In genomic region chr15:78675617-78676360, GRCh38 we compare ENCODE assay signal across 18 cellular contexts. TPM values are rescaled to one million over a fixed set of nuclear protein-coding genes. Genes with fewer than 3 reads are reported as not detected.
A peak's percentile ranks its signal among the peaks of the same experiment; 100 is the strongest.
DNase-seq lines count a peak whose midpoint lies in the region; ATAC-seq and TF ChIP-seq lines count a peak whose summit lies in the region.
"Had no signal": no experiment of that assay in that cellular context is flagged by ENCODE, and none has a peak within 500 bp of the region (broad histone marks: within the 10 kb centered on the region; RNA-seq: fewer than 3 reads in every experiment).

No MANE protein-coding gene starts in this region.

- no peak overlapping the region for H3K18ac ChIP-seq in neuronal stem cell (ENCODE audit: low read length)

- H2BK5ac ChIP-seq in neuronal stem cell (ENCODE audit: low read length), result no peak overlapping the region

- no peak overlapping the region for H2BK12ac ChIP-seq in neuronal stem cell (ENCODE audit: low read length)

- no peaks in the 10 kb centered on the region for H3K27me3 Mint-ChIP-seq in chondrocyte (ENCODE audit: low read depth)
- peaks cover 8% of the 10 kb centered on the region for H3K27me3 Mint-ChIP-seq in type B pancreatic cell

- H2AK5ac ChIP-seq in neuronal stem cell (ENCODE audit: low read depth, low read length), result no peak overlapping the region

- DNase-seq in RWPE2 (ENCODE audit: low spot score) (peak; percentile 59), chondrocyte (ENCODE audit: low spot score) (peak; percentile 54), neuronal stem cell (ENCODE audit: low spot score) (no peak), type B pancreatic cell (ENCODE audit: extremely low spot score, unreplicated experiment) (no peak), AG08396 (ENCODE audit: low spot score) (no peak)
- DNase-seq in activated CD4-positive, alpha-beta T cell treated with anti-CD3 and anti-CD28 coated beads for 48 hours, result no peak
- DNase-seq: Caco-2; CD8-positive, alpha-beta memory T cell; DND-41; GDM1 had no signal

- H3K27ac Mint-ChIP-seq in chondrocyte (ENCODE audit: unreplicated experiment) (no peak overlapping the region), type B pancreatic cell (peak overlapping the region; percentile 27)
- H3K27ac Mint-ChIP-seq: CD8-positive, alpha-beta memory T cell; GM23338 had no signal

- ATAC-seq in RWPE2 (ENCODE audit: low read depth), result no peak
- no peak for ATAC-seq in HG03280 (IDR thresholded peaks at IDR 0.05; ENCODE audit: unreplicated experiment)
- ATAC-seq: A549, HepG2 had no signal

- H3K23ac ChIP-seq in neuronal stem cell (ENCODE audit: low read depth, low read length, poor library complexity), result no peak overlapping the region

- H4K8ac ChIP-seq in neuronal stem cell (ENCODE audit: low read depth, low read length), result no peak overlapping the region

- H3K27ac ChIP-seq in RWPE2 (ENCODE audit: poor library complexity, severe bottlenecking), result no peak overlapping the region
- no peak overlapping the region for H3K27ac ChIP-seq in neuronal stem cell (replicated peaks; ENCODE audit: low read length)
- H3K27ac ChIP-seq: A549 had no signal

- H3K9ac ChIP-seq in neuronal stem cell (ENCODE audit: low read depth, low read length, poor library complexity), result no peak overlapping the region

- no peak overlapping the region for H2AFZ ChIP-seq in neuronal stem cell (ENCODE audit: low read length)
- H2AFZ ChIP-seq: GM23338 had no signal

- no CpG with 5 or more reads among the region's 11 CpGs for WGBS in neuronal stem cell (ENCODE audit: extremely low coverage in 2 of 2, insufficient read length in 2 of 2, insufficient replicate concordance in 1 of 2), 2 donors

- no peaks in the 10 kb centered on the region for H3K27me3 ChIP-seq in RWPE2 (ENCODE audit: insufficient read depth, poor library complexity, severe bottlenecking)
- H3K27me3 ChIP-seq in neuronal stem cell (ENCODE audit: control insufficient read depth in 3 of 3, insufficient read depth in 3 of 3, low read depth in 1 of 3, low read length in 3 of 3), result peaks cover 0 to 5% (median 0%) of the 10 kb centered on the region in 3 experiments

- peak overlapping the region; percentile 60 for H2BK15ac ChIP-seq in neuronal stem cell (ENCODE audit: low read length)

- H3K4me3 Mint-ChIP-seq in chondrocyte (ENCODE audit: unreplicated experiment) (no peak overlapping the region), type B pancreatic cell (no peak overlapping the region)
- H3K4me3 Mint-ChIP-seq: CD8-positive, alpha-beta memory T cell; GM23338 had no signal

- H3K9me3 Mint-ChIP-seq in chondrocyte (ENCODE audit: low read depth) (no peaks in the 10 kb centered on the region), type B pancreatic cell (no peaks in the 10 kb centered on the region)
- H3K9me3 Mint-ChIP-seq: CD8-positive, alpha-beta memory T cell; GM23338; H9 had no signal

- H3K4me1 Mint-ChIP-seq in chondrocyte (ENCODE audit: low read depth), result no peaks in the 10 kb centered on the region
- H3K4me1 Mint-ChIP-seq in type B pancreatic cell (ENCODE audit: unreplicated experiment), result peaks cover 28% of the 10 kb centered on the region
- H3K4me1 Mint-ChIP-seq: CD8-positive, alpha-beta memory T cell had no signal

- H3K4me2 ChIP-seq in neuronal stem cell (ENCODE audit: insufficient read depth, low read length, poor library complexity, severe bottlenecking), result no peak overlapping the region
- H3K4me2 ChIP-seq: A549 had no signal

- H3K79me1 ChIP-seq in neuronal stem cell (ENCODE audit: low read depth, low read length), result no peaks in the 10 kb centered on the region

- H3K4ac ChIP-seq in neuronal stem cell (ENCODE audit: low read length), result no peak overlapping the region

- H2BK120ac ChIP-seq in neuronal stem cell (ENCODE audit: low read depth, low read length), result no peak overlapping the region

- no peaks in the 10 kb centered on the region for H3K9me3 ChIP-seq in RWPE2 (ENCODE audit: severe bottlenecking)
- H3K9me3 ChIP-seq in neuronal stem cell (replicated peaks in 1 of 2; ENCODE audit: control insufficient read depth in 2 of 2, insufficient read depth in 1 of 2, low read depth in 1 of 2, low read length in 2 of 2), result no peaks in the 10 kb centered on the region
- H3K9me3 ChIP-seq: A549, Caco-2 had no signal

- H3K36me3 Mint-ChIP-seq in chondrocyte (ENCODE audit: low read depth), result no peaks in the 10 kb centered on the region
- H3K36me3 Mint-ChIP-seq in type B pancreatic cell, result no peaks in the 10 kb centered on the region
- H3K36me3 Mint-ChIP-seq: CD8-positive, alpha-beta memory T cell had no signal

- H3K14ac ChIP-seq in neuronal stem cell (ENCODE audit: low read length), result peak overlapping the region; percentile 41

- TF ChIP-seq CTCF in RWPE2 (IDR thresholded peaks at IDR 0.05; ENCODE audit: poor library complexity, severe bottlenecking) (no peak), chondrocyte (IDR thresholded peaks at IDR 0.05) (no peak), type B pancreatic cell (conservative IDR thresholded peaks at IDR 0.05) (no peak)

- H3K36me3 ChIP-seq in RWPE2 (ENCODE audit: low read depth), result no peaks in the 10 kb centered on the region
- no peaks in the 10 kb centered on the region for H3K36me3 ChIP-seq in neuronal stem cell (replicated peaks in 1 of 2; ENCODE audit: control insufficient read depth in 2 of 2, insufficient read depth in 2 of 2, low read length in 2 of 2)

- H3K4me1 ChIP-seq in RWPE2 (ENCODE audit: insufficient read depth, poor library complexity, severe bottlenecking), result no peaks in the 10 kb centered on the region
- H3K4me1 ChIP-seq in neuronal stem cell (ENCODE audit: control insufficient read depth in 2 of 2, insufficient read depth in 1 of 2, low read depth in 1 of 2, low read length in 2 of 2), result peaks cover 8 to 14% of the 10 kb centered on the region in 2 donors
- H3K4me1 ChIP-seq: Caco-2 had no signal

- H4K91ac ChIP-seq in neuronal stem cell (ENCODE audit: low read depth, low read length, poor library complexity), result no peak overlapping the region

- H3K4me3 ChIP-seq in RWPE2 (ENCODE audit: severe bottlenecking) (no peak overlapping the region), neuronal stem cell (ENCODE audit: low read length in 2 of 2) (peak overlapping the region in 1 of 2 donors; percentile 27)
- H3K4me3 ChIP-seq: A549, GM23338 had no signal

RNA-seq across cellular contexts. Expression of gene CHRNB4, which starts 34.8 kb away (rescaled TPM):
- total RNA-seq in chondrocyte (0.10 to 0.13 TPM in 2 of 3 replicates, not detected in the other), type B pancreatic cell (ENCODE audit: low replicate concordance) (3.8 and 4.6 TPM in 2 replicates)
- 0.17 TPM for polyA plus RNA-seq in neuronal stem cell (2013, experiment 1 of 2)
- polyA plus RNA-seq in neuronal stem cell (2013, experiment 2 of 2), result 0.17 TPM
- total RNA-seq: CD8-positive, alpha-beta memory T cell; HepG2; HT1080 had no signal
- polyA plus RNA-seq: AG04450; BJ; CD8-positive, alpha-beta memory T cell; HepG2 had no signal

RNA-seq across cellular contexts. Expression of gene CHRNA3, which starts 55.0 kb away (rescaled TPM):
- total RNA-seq in chondrocyte (0.29 TPM in 1 of 3 replicates, not detected in the others), type B pancreatic cell (ENCODE audit: low replicate concordance) (8.4 and 19.2 TPM in 2 replicates)
- 0.77 TPM for polyA plus RNA-seq in neuronal stem cell (2013, experiment 1 of 2)
- 0.97 TPM for polyA plus RNA-seq in neuronal stem cell (2013, experiment 2 of 2)
- total RNA-seq: Caco-2; CD8-positive, alpha-beta memory T cell; HepG2; HT1080 had no signal
- polyA plus RNA-seq: AG04450; BJ; CD8-positive, alpha-beta memory T cell; HepG2 had no signal

Comparison
In these comparisons a context has a peak if more than half of its experiments do, and no peak if none do; other contexts are left out.
1. DNase-seq: peak in RWPE2 (single experiment) and chondrocyte (single experiment); none in neuronal stem cell (single experiment), type B pancreatic cell (single experiment), activated CD4-positive, alpha-beta T cell treated with anti-CD3 and anti-CD28 coated beads for 48 hours (single experiment) and AG08396 (single experiment).